8 cellular contexts compared by ENCODE assay signal in the genomic region with DNA sequence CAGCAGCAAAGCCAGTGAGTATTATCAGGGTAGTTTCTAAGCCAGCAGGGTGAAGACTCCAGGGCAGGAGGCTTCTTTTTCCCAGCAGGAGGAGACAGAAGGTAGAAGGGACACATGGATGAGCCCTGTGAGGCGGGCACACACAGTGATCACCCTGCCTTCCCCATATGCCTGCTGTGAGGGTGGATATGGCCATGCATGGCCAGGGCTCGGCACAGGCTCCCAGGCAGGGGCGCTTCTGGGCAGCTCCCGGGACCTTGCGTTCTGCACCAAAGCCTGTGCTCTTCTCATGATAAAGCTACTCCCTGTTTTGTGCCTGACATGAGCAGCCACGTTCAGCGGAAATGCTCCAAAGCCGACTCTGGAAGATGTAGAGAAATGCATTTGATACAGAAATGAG.
"Had no signal": no experiment of that assay in that cellular context is flagged by ENCODE, and none has a peak within 500 bp of the region (broad histone marks: within the 10 kb centered on the region; RNA-seq: fewer than 3 reads in every experiment).

No MANE protein-coding gene starts in this region.

- H3K4me3 ChIP-seq: GM12878 had no signal

- FAIRE-seq: G401.6, GM12878, GM12891, GM12892, GM18507, GM19239 had no signal

- DNase-seq: GDM1, GF-D8 had no signal

- ATAC-seq: GM12878 had no signal
